Comparison of ENCODE assay signal across 24 cellular contexts in genomic region chr11:128533473-128533872, GRCh38.
"Had no signal": no experiment of that assay in that cellular context is flagged by ENCODE, and none has a peak within 500 bp of the region (broad histone marks: within the 10 kb centered on the region; RNA-seq: fewer than 3 reads in every experiment).

No MANE protein-coding gene starts in this region.

- H3K4me2 ChIP-seq: smooth muscle cell had no signal

- H3K4me3 Mint-ChIP-seq: activated CD4-positive, alpha-beta T cell treated with anti-CD3 and anti-CD28 coated beads, Interleukin-2, amount 10 ng/mL, durations not matched to agents 7 days and 5 days; activated naive CD8-positive, alpha-beta T cell treated with anti-CD3 and anti-CD28 coated beads, Interleukin-2, amount 50 U/mL, for 24 hours; stimulated activated naive CD8-positive, alpha-beta T cell treated with anti-CD3 and anti-CD28 coated beads, Interleukin-15, Interleukin-2, amounts not matched to agents 100 ng/mL and 50 ng/mL, for 24 hours; T-helper 2 cell treated with Interferon-gamma antibody and Interleukin-4, amounts not matched to agents 5 μg/mL and 100 μg/mL, for 36 hours had no signal

- H3K27me3 Mint-ChIP-seq: activated naive CD8-positive, alpha-beta T cell treated with anti-CD3 and anti-CD28 coated beads, Interleukin-2, amount 50 U/mL, for 24 hours; stimulated activated naive CD8-positive, alpha-beta T cell treated with anti-CD3 and anti-CD28 coated beads, Interleukin-15, Interleukin-2, amounts not matched to agents 100 ng/mL and 50 ng/mL, for 24 hours had no signal

- H3K4me1 ChIP-seq: upper lobe of right lung had no signal

- H3K4me3 ChIP-seq: ascending aorta, breast epithelium, lung, mucosa of descending colon, right lobe of liver, smooth muscle cell, upper lobe of right lung had no signal

- H3K27ac Mint-ChIP-seq: activated CD4-positive, alpha-beta T cell treated with anti-CD3 and anti-CD28 coated beads, Interleukin-2, amount 10 ng/mL, durations not matched to agents 7 days and 5 days; activated naive CD8-positive, alpha-beta T cell treated with anti-CD3 and anti-CD28 coated beads, Interleukin-2, amount 50 U/mL, for 24 hours; progenitor cell of endocrine pancreas; stimulated activated naive CD8-positive, alpha-beta T cell treated with anti-CD3 and anti-CD28 coated beads, Interleukin-15, Interleukin-2, amounts not matched to agents 100 ng/mL and 50 ng/mL, for 24 hours; T-helper 2 cell treated with Interferon-gamma antibody and Interleukin-4, amounts not matched to agents 5 μg/mL and 100 μg/mL, for 36 hours had no signal

- H3K27me3 ChIP-seq: ascending aorta, breast epithelium, foreskin keratinocyte, right lobe of liver, upper lobe of right lung had no signal

- ATAC-seq: activated naive CD8-positive, alpha-beta T cell treated with anti-CD3 and anti-CD28 coated beads, Interleukin-2, amount 50 U/mL, for 24 hours; foreskin keratinocyte; left cardiac atrium; mucosa of descending colon; naive thymus-derived CD4-positive, alpha-beta T cell; right lobe of liver; upper lobe of right lung had no signal

- H3K9me3 ChIP-seq: ascending aorta, breast epithelium, mucosa of descending colon, right lobe of liver, upper lobe of right lung had no signal

- H3K36me3 ChIP-seq: ascending aorta, breast epithelium, right lobe of liver, upper lobe of right lung had no signal

- H3K27ac ChIP-seq: foreskin keratinocyte, right lobe of liver, upper lobe of right lung had no signal

- DNase-seq: activated CD4-positive, alpha-beta T cell treated with anti-CD3 and anti-CD28 coated beads, Interleukin-2, amount 10 ng/mL, durations not matched to agents 7 days and 5 days; activated CD4-positive, CD25-positive, alpha-beta regulatory T cell; activated naive CD4-positive, alpha-beta T cell; activated naive CD8-positive, alpha-beta T cell treated with anti-CD3 and anti-CD28 coated beads, Interleukin-2, amount 50 U/mL, for 24 hours; activated T-cell treated with anti-CD3 and anti-CD28 coated beads for 4 hours; cerebellar nuclear complex; effector CD8-positive, alpha-beta T cell; foreskin keratinocyte; glutamatergic neuron; left cardiac atrium; mucosa of descending colon; naive thymus-derived CD4-positive, alpha-beta T cell; right lobe of liver; stimulated activated CD4-positive, alpha-beta T cell treated with anti-CD3 and anti-CD28 coated beads, Interleukin-4, amount 100 ng/mL, for 4 hours; stimulated activated CD8-positive, alpha-beta memory T cell treated with anti-CD3 and anti-CD28 coated beads, Interleukin-4, amount 100 ng/mL, for 48 hours; SW 1271; upper lobe of right lung had no signal

- H3K9me3 Mint-ChIP-seq: stimulated activated naive CD8-positive, alpha-beta T cell treated with anti-CD3 and anti-CD28 coated beads, Interleukin-15, Interleukin-2, amounts not matched to agents 100 ng/mL and 50 ng/mL, for 24 hours had no signal
